Comparison of ENCODE assay signal across 1 cellular context in genomic region chr19:16076958-16077611, GRCh38.
TF ChIP-seq lines count a peak whose summit lies in the region.

No MANE protein-coding gene starts in this region.

TF ChIP-seq in K562, 482 proteins besides CTCF, POLR2A, EP300 and RAD21 (continued from another document):
- TF ChIP-seq ZNF277 (CRISPR knock-in tag; IDR thresholded peaks at IDR 0.05; ENCODE audit: borderline replicate concordance) (no peak), FIP1L1 (IDR thresholded peaks at IDR 0.05; ENCODE audit: low read depth, low read length, poor library complexity, severe bottlenecking) (peak; percentile 25), ZNF282 (CRISPR knock-in tag; IDR thresholded peaks at IDR 0.05) (no peak), CBX2 (IDR thresholded peaks at IDR 0.05; ENCODE audit: insufficient read depth, low read length, poor library complexity, severe bottlenecking) (no peak), HMGN3 (IDR thresholded peaks at IDR 0.05; ENCODE audit: borderline replicate concordance, extremely low read depth, insufficient read length, low read depth, low read length) (peak; percentile 47), POLR2AphosphoS5 (IDR thresholded peaks at IDR 0.05; ENCODE audit: control insufficient read depth, insufficient read depth, low read depth, low read length) (no peak), SRF (CRISPR knock-in tag; IDR thresholded peaks at IDR 0.05) (0 out of 4 replicates have a peak, but pooled peaks of 1 of the 2 experiments have one; percentile 52), POU5F1 (IDR thresholded peaks at IDR 0.05; ENCODE audit: borderline replicate concordance, low read depth, low read length, partially characterized antibody) (no peak), COPS2 (conservative IDR thresholded peaks at IDR 0.05) (no peak), ZNF561 (CRISPR knock-in tag; conservative IDR thresholded peaks at IDR 0.05) (no peak), ZBTB1 (CRISPR knock-in tag; IDR thresholded peaks at IDR 0.05; ENCODE audit: borderline replicate concordance, low read depth) (no peak), ZSCAN32 (CRISPR knock-in tag; IDR thresholded peaks at IDR 0.05) (no peak), E2F6 (IDR thresholded peaks at IDR 0.05; ENCODE audit: borderline replicate concordance in 1 of 2, extremely low read depth in 1 of 2, insufficient read depth in 1 of 2, insufficient read length in 1 of 2, low read depth in 1 of 2, low read length in 1 of 2, poor library complexity in 1 of 2, severe bottlenecking in 1 of 2) (peak in 1 of 2 experiments; percentile 55), CXXC5 (CRISPR knock-in tag; IDR thresholded peaks at IDR 0.05) (0 out of 2 replicates have a peak, but pooled peaks have one; percentile 39), ZNF511 (CRISPR knock-in tag; IDR thresholded peaks at IDR 0.05) (no peak), TRIM28 (IDR thresholded peaks at IDR 0.05) (no peak), AFF4 (CRISPR knock-in tag; IDR thresholded peaks at IDR 0.05) (peak; percentile 21; the same call in 1 of the 2 replicates), MGA (IDR thresholded peaks at IDR 0.05) (0 out of 2 replicates have a peak, but pooled peaks have one; percentile 21), MAZ (CRISPR knock-in tag; conservative IDR thresholded peaks at IDR 0.05 in 1 of 2, IDR thresholded peaks at IDR 0.05 in 1 of 2) (peak in 1 of 2 experiments; percentile 44; a peak in 1 of 4 replicates), NFRKB (IDR thresholded peaks at IDR 0.05; ENCODE audit: low read depth) (no peak), POLR2G (IDR thresholded peaks at IDR 0.05; ENCODE audit: low read depth, low read length) (peak; percentile 65), CEBPZ (IDR thresholded peaks at IDR 0.05; ENCODE audit: borderline replicate concordance, low read depth, low read length) (no peak), ZBTB33 (CRISPR knock-in tag; IDR thresholded peaks at IDR 0.05) (no peak)
